In genomic region chr6:14001329-14002012, GRCh38 we compare ENCODE assay signal across 13 cellular contexts.
A peak's percentile ranks its signal among the peaks of the same experiment; 100 is the strongest.
DNase-seq lines count a peak whose midpoint lies in the region; ATAC-seq and TF ChIP-seq lines count a peak whose summit lies in the region.
"Had no signal": no experiment of that assay in that cellular context is flagged by ENCODE, and none has a peak within 500 bp of the region (broad histone marks: within the 10 kb centered on the region; RNA-seq: fewer than 3 reads in every experiment).

No MANE protein-coding gene starts in this region.

- no peaks in the 10 kb centered on the region for H3K27me3 Mint-ChIP-seq in MCF 10A (ENCODE audit: insufficient read depth, unreplicated experiment)
- peaks cover 6% of the 10 kb centered on the region for H3K27me3 Mint-ChIP-seq in glutamatergic neuron (ENCODE audit: unreplicated experiment)

- TF ChIP-seq POLR2A in breast epithelium (IDR thresholded peaks at IDR 0.05) (no peak), lower leg skin (IDR thresholded peaks at IDR 0.05) (no peak)

- H3K27me3 ChIP-seq in breast epithelium (no peaks in the 10 kb centered on the region), HAP-1 (ENCODE audit: low read depth) (no peaks in the 10 kb centered on the region)
- H3K27me3 ChIP-seq: tibial nerve had no signal

- H3K4me1 Mint-ChIP-seq in MCF 10A (ENCODE audit: insufficient read depth, unreplicated experiment) (peaks cover 8% of the 10 kb centered on the region), glutamatergic neuron (ENCODE audit: low read depth, unreplicated experiment) (peaks cover 15% of the 10 kb centered on the region)
- H3K4me1 Mint-ChIP-seq: B cell, nephron had no signal

- no peaks in the 10 kb centered on the region for H3K4me1 ChIP-seq in breast epithelium
- no peaks in the 10 kb centered on the region for H3K4me1 ChIP-seq in HAP-1
- H3K4me1 ChIP-seq: tibial nerve had no signal

- H3K36me3 ChIP-seq in breast epithelium (no peaks in the 10 kb centered on the region), HAP-1 (replicated peaks) (no peaks in the 10 kb centered on the region)
- H3K36me3 ChIP-seq: tibial nerve had no signal

- TF ChIP-seq CTCF in MCF 10A (IDR thresholded peaks at IDR 0.05; ENCODE audit: unreplicated experiment) = no peak
- TF ChIP-seq CTCF in breast epithelium (IDR thresholded peaks at IDR 0.05) = no peak
- no peak for TF ChIP-seq CTCF in fibroblast of villous mesenchyme (IDR thresholded peaks at IDR 0.05; ENCODE audit: insufficient read depth, low read depth, low read length)
- TF ChIP-seq CTCF in glutamatergic neuron (IDR thresholded peaks at IDR 0.05; ENCODE audit: partially characterized antibody, unreplicated experiment) = no peak
- no peak for TF ChIP-seq CTCF in lower leg skin (IDR thresholded peaks at IDR 0.05)

- H3K27ac Mint-ChIP-seq in MCF 10A (ENCODE audit: low read depth, unreplicated experiment) = no peak overlapping the region
- H3K27ac Mint-ChIP-seq in glutamatergic neuron (ENCODE audit: unreplicated experiment) = no peak overlapping the region
- H3K27ac Mint-ChIP-seq: activated CD4-positive, alpha-beta memory T cell treated with anti-CD3 and anti-CD28 coated beads for 36 hours; B cell; nephron had no signal

- no peak for ATAC-seq in GM19351 (IDR thresholded peaks at IDR 0.05; ENCODE audit: unreplicated experiment)

- H3K4me3 Mint-ChIP-seq in MCF 10A (ENCODE audit: unreplicated experiment) (no peak overlapping the region), glutamatergic neuron (ENCODE audit: unreplicated experiment) (no peak overlapping the region)
- H3K4me3 Mint-ChIP-seq: activated CD4-positive, alpha-beta memory T cell treated with anti-CD3 and anti-CD28 coated beads for 36 hours; B cell; nephron had no signal

- CTCF ChIA-PET in MCF 10A (lab: Yijun Ruan, JAX) = interaction anchor here (0.7 to 2.1 kb wide), 2 partner anchors 93 to 125 kb away, joined by 4 to 7 read pairs; no protein-coding TSS in a partner anchor

- H3K36me3 Mint-ChIP-seq in MCF 10A (ENCODE audit: insufficient read depth, unreplicated experiment) (no peaks in the 10 kb centered on the region), glutamatergic neuron (ENCODE audit: unreplicated experiment) (no peaks in the 10 kb centered on the region)
- H3K36me3 Mint-ChIP-seq: activated CD4-positive, alpha-beta memory T cell treated with anti-CD3 and anti-CD28 coated beads for 36 hours had no signal

- H3K9me3 ChIP-seq in breast epithelium (no peaks in the 10 kb centered on the region), HAP-1 (no peaks in the 10 kb centered on the region)
- H3K9me3 ChIP-seq: tibial nerve had no signal

- in situ Hi-C loops in HAP-1 (cut with MboI; ENCODE audit: low sequenced_read_pairs) = no loop called here

- DNase-seq in MCF 10A (ENCODE audit: unreplicated experiment) (peak; percentile 93), breast epithelium (ENCODE audit: low spot score in 2 of 2) (no peak), SW 1271 (lab: John Stamatoyannopoulos, UW) (peak; percentile 88 to 93), fibroblast of villous mesenchyme (ENCODE audit: low read depth) (peak; percentile 90), glutamatergic neuron (no peak), HAP-1 (ENCODE audit: low spot score in 2 of 2) (no peak), lower leg skin (ENCODE audit: low spot score in 2 of 2) (no peak)
- DNase-seq: activated CD4-positive, alpha-beta memory T cell treated with anti-CD3 and anti-CD28 coated beads for 36 hours; NCI-H1092 treated with DMSO at 0.1 percent for 48 hours had no signal

- 34 to 63% methylated on average over 13 of the region's 13 CpGs for WGBS in lower leg skin, 2 donors

- H3K27ac ChIP-seq in breast epithelium = no peak overlapping the region
- H3K27ac ChIP-seq: tibial nerve had no signal

- intact Hi-C loops in MCF 10A (cut with micrococcal nuclease) = no loop called here
- intact Hi-C loops in breast epithelium (cut with DNase I; ENCODE audit: low total_unique reads) = no loop called here
- intact Hi-C loops in lower leg skin (cut with DNase I; ENCODE audit: low total_unique reads) = no loop called here

- POLR2A ChIA-PET in MCF 10A (lab: Yijun Ruan, JAX) = interaction anchor here (0.6 kb wide), 1 partner anchor 167 kb away, joined by 3 read pairs; no protein-coding TSS in a partner anchor

- BruUV-seq in MCF 10A (replicated peaks; lab: Mats Ljungman, UMichigan) = no TSS peak

- H3K4me3 ChIP-seq in breast epithelium = no peak overlapping the region
- H3K4me3 ChIP-seq in fibroblast of villous mesenchyme (ENCODE audit: low read depth, low read length) = peak overlapping the region; percentile 15
- no peak overlapping the region for H3K4me3 ChIP-seq in HAP-1
- no peak overlapping the region for H3K4me3 ChIP-seq in lower leg skin (ENCODE audit: low read depth, poor library complexity, severe bottlenecking)
- H3K4me3 ChIP-seq: tibial nerve had no signal

- H3K9me3 Mint-ChIP-seq in MCF 10A (ENCODE audit: unreplicated experiment) = no peaks in the 10 kb centered on the region
- peaks cover 2% of the 10 kb centered on the region for H3K9me3 Mint-ChIP-seq in glutamatergic neuron (ENCODE audit: unreplicated experiment)
- H3K9me3 Mint-ChIP-seq: activated CD4-positive, alpha-beta memory T cell treated with anti-CD3 and anti-CD28 coated beads for 36 hours; nephron had no signal

Comparison
In these comparisons a context has a peak if more than half of its experiments do, and no peak if none do; other contexts are left out.
1. DNase-seq: peak in MCF 10A (single experiment), SW 1271 (2 of 2) and fibroblast of villous mesenchyme (single experiment); none in breast epithelium (0 of 2), glutamatergic neuron (single experiment), HAP-1 (0 of 2) and lower leg skin (0 of 2).